ENCODE assay signal across 10 cellular contexts in genomic region chr18:10131036-10131774, GRCh38.
DNase-seq lines count a peak whose midpoint lies in the region; ATAC-seq and TF ChIP-seq lines count a peak whose summit lies in the region.
"Had no signal": no experiment of that assay in that cellular context is flagged by ENCODE, and none has a peak within 500 bp of the region (broad histone marks: within the 10 kb centered on the region; RNA-seq: fewer than 3 reads in every experiment).

No MANE protein-coding gene starts in this region.

- DNase-seq in NCI-H1092 treated with DMSO at 0.1 percent for 48 hours (lab: John Stamatoyannopoulos, UW) (peak; percentile 34), NCI-H1092 (lab: John Stamatoyannopoulos, UW) (no peak), brain microvascular endothelial cell (no peak), lower lobe of right lung (no peak), superior temporal gyrus (ENCODE audit: extremely low spot score) (peak; percentile 40), RWPE1 (ENCODE audit: low spot score) (no peak), GM19238 (ENCODE audit: insufficient read length, low spot score) (no peak)
- DNase-seq: activated B cell treated with CpG ODN at 0.5 μM for 24 hours, PC-9 had no signal

- POLR2A ChIA-PET in RWPE1 (lab: Yijun Ruan, JAX; ENCODE audit: low non-redundant PET): no interaction called here

- in situ Hi-C loops in brain microvascular endothelial cell (cut with HindIII; ENCODE audit: low pct_ligation_motif_present, low sequenced_read_pairs): no loop called here

- intact Hi-C loops in lower lobe of right lung (cut with DNase I): no loop called here

- ATAC-seq in lower lobe of right lung (peak in 1 of 2 donors; percentile 43), GM19328 (IDR thresholded peaks at IDR 0.05; ENCODE audit: unreplicated experiment) (no peak)

- CTCF ChIA-PET in RWPE1 (lab: Yijun Ruan, JAX): interaction anchor here (0.6 kb wide), 1 partner anchor 32 kb away, joined by 3 read pairs; no protein-coding TSS in a partner anchor

- H3K4me3 ChIP-seq in brain microvascular endothelial cell (ENCODE audit: low read depth, low read length) (peak overlapping the region; percentile 35), lower lobe of right lung (peak overlapping the region; percentile 47)

- TF ChIP-seq CTCF in brain microvascular endothelial cell (IDR thresholded peaks at IDR 0.05; ENCODE audit: low read depth, low read length, missing control alignments) (no peak), lower lobe of right lung (IDR thresholded peaks at IDR 0.05) (no peak), RWPE1 (conservative IDR thresholded peaks at IDR 0.05; ENCODE audit: low read depth) (no peak)

- H3K27me3 ChIP-seq in brain microvascular endothelial cell (replicated peaks) (no peaks in the 10 kb centered on the region), lower lobe of right lung (ENCODE audit: low read depth) (no peaks in the 10 kb centered on the region)

- no peaks in the 10 kb centered on the region for H3K36me3 ChIP-seq in brain microvascular endothelial cell (replicated peaks)
- H3K36me3 ChIP-seq in lower lobe of right lung: no peaks in the 10 kb centered on the region

- H3K27ac ChIP-seq in brain microvascular endothelial cell (no peak overlapping the region), lower lobe of right lung (no peak overlapping the region), RWPE1 (no peak overlapping the region)
- H3K27ac ChIP-seq: PC-9 had no signal

- H3K9me3 ChIP-seq in lower lobe of right lung: no peaks in the 10 kb centered on the region

- peaks cover 13% of the 10 kb centered on the region for H3K4me1 ChIP-seq in lower lobe of right lung

Comparison
In these comparisons a context has a peak if more than half of its experiments do, and no peak if none do; other contexts are left out.
1. DNase-seq: peak in NCI-H1092 treated with DMSO at 0.1 percent for 48 hours (single experiment) and superior temporal gyrus (single experiment); none in NCI-H1092 (single experiment), brain microvascular endothelial cell (single experiment), lower lobe of right lung (single experiment), RWPE1 (single experiment) and GM19238 (single experiment).